In the genomic region with DNA sequence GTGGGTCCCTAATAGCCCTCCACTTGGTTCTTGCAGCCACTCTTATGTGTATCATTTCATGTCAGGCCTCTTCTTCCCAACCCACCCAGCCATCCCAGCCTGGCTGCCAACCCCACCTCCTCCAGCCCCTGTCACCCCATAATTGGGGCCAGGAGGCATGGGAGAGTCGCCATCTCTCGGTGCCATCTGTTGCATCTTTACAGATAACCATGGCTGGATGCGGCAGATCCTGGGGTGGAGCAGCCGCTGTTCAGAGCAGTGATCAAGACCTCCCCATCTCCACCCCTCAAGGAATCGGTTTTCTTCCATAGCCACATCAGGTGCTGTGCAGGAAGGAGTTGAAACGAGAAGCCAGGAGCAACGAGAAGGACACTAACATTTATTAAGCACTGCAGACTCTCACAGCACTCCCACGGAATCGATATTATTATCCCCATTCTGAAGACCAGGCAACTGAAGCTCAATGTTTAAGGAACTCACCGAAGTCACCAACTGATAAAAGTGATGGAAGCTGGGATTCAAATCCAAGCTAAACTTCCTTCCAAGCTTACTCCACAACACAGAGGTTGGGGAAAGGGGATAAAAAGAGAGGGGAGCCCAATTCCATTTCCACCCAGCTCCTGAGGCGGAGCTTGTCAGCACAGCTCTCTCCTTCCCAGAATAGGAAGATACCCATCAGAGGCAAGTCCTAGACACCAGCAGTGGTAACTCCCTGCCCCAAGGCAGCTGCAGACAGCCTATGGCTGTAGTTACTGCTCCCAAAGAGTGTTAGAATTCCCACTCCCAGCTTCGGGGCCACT, we compare ENCODE assay signal across 14 cellular contexts. TPM values are rescaled to one million over a fixed set of nuclear protein-coding genes. Genes with fewer than 3 reads are reported as not detected.
DNase-seq lines count a peak whose midpoint lies in the region; ATAC-seq and TF ChIP-seq lines count a peak whose summit lies in the region.
"Had no signal": no experiment of that assay in that cellular context is flagged by ENCODE, and none has a peak within 500 bp of the region (broad histone marks: within the 10 kb centered on the region; RNA-seq: fewer than 3 reads in every experiment).

No MANE protein-coding gene starts in this region.

- H3K27ac Mint-ChIP-seq in stimulated activated naive CD8-positive, alpha-beta T cell treated with anti-CD3 and anti-CD28 coated beads, Interleukin-15, Interleukin-2, amounts not matched to agents 100 ng/mL and 50 ng/mL, for 24 hours, result no peak overlapping the region
- H3K27ac Mint-ChIP-seq in T-helper 17 cell, result peak overlapping the region; percentile 88
- H3K27ac Mint-ChIP-seq in MCF 10A (ENCODE audit: low read depth, unreplicated experiment), result no peak overlapping the region

- DNase-seq in stimulated activated naive CD8-positive, alpha-beta T cell treated with anti-CD3 and anti-CD28 coated beads, Interleukin-15, Interleukin-2, amounts not matched to agents 100 U/mL and 50 U/mL, for 24 hours, result no peak
- DNase-seq in T-helper 17 cell (no peak), hepatocyte (ENCODE audit: low spot score) (no peak), WERI-Rb-1 (no peak), SK-N-DZ (ENCODE audit: low spot score) (no peak), MCF 10A (ENCODE audit: unreplicated experiment) (no peak)
- DNase-seq in effector CD8-positive, alpha-beta T cell (lab: John Stamatoyannopoulos, UW), result no peak
- DNase-seq: cerebellar nuclear complex, thyroid gland had no signal

- H3K27ac ChIP-seq in hepatocyte, result no peak overlapping the region
- no peak overlapping the region for H3K27ac ChIP-seq in WERI-Rb-1
- H3K27ac ChIP-seq: KMS-11 had no signal

- BruUV-seq in MCF 10A (replicated peaks; lab: Mats Ljungman, UMichigan), result no TSS peak

- peaks cover 16% of the 10 kb centered on the region for H3K36me3 Mint-ChIP-seq in stimulated activated naive CD8-positive, alpha-beta T cell treated with anti-CD3 and anti-CD28 coated beads, Interleukin-15, Interleukin-2, amounts not matched to agents 100 ng/mL and 50 ng/mL, for 24 hours (ENCODE audit: low read depth)
- H3K36me3 Mint-ChIP-seq in T-helper 17 cell (ENCODE audit: low read depth) (no peaks in the 10 kb centered on the region), MCF 10A (ENCODE audit: insufficient read depth, unreplicated experiment) (no peaks in the 10 kb centered on the region)

- H3K9me3 ChIP-seq in T-helper 17 cell (ENCODE audit: control insufficient read depth, low read length, poor library complexity, severe bottlenecking) (no peaks in the 10 kb centered on the region), hepatocyte (ENCODE audit: low read depth) (no peaks in the 10 kb centered on the region), WERI-Rb-1 (ENCODE audit: severe bottlenecking) (no peaks in the 10 kb centered on the region)
- H3K9me3 ChIP-seq: thyroid gland had no signal

- H3K27me3 ChIP-seq in hepatocyte (peaks cover 7% of the 10 kb centered on the region), WERI-Rb-1 (ENCODE audit: insufficient read depth, low read depth, severe bottlenecking) (peaks cover 20% of the 10 kb centered on the region)
- H3K27me3 ChIP-seq: thyroid gland had no signal

- WGBS in hepatocyte (ENCODE audit: low lambda C conversion rate, missing lambda C conversion rate), result 81% methylated on average over 12 of the region's 12 CpGs

- peaks cover 3% of the 10 kb centered on the region for H3K27me3 Mint-ChIP-seq in stimulated activated naive CD8-positive, alpha-beta T cell treated with anti-CD3 and anti-CD28 coated beads, Interleukin-15, Interleukin-2, amounts not matched to agents 100 ng/mL and 50 ng/mL, for 24 hours
- H3K27me3 Mint-ChIP-seq in T-helper 17 cell, result no peaks in the 10 kb centered on the region
- H3K27me3 Mint-ChIP-seq in MCF 10A (ENCODE audit: insufficient read depth, unreplicated experiment), result no peaks in the 10 kb centered on the region

- POLR2A ChIA-PET in MCF 10A (lab: Yijun Ruan, JAX), result interaction anchor here (0.9 kb wide), 1 partner anchor 186 kb away, joined by 3 read pairs; no protein-coding TSS in a partner anchor

- no peaks in the 10 kb centered on the region for H3K9me2 ChIP-seq in hepatocyte (replicated peaks; ENCODE audit: insufficient read depth)

- H2AFZ ChIP-seq in hepatocyte, result no peak overlapping the region

- no peak for ATAC-seq in stimulated activated naive CD8-positive, alpha-beta T cell treated with anti-CD3 and anti-CD28 coated beads, Interleukin-15, Interleukin-2, amounts not matched to agents 100 U/mL and 50 U/mL, for 24 hours
- no peak for ATAC-seq in T-helper 17 cell
- ATAC-seq: sciatic nerve had no signal

- H3K4me3 Mint-ChIP-seq in stimulated activated naive CD8-positive, alpha-beta T cell treated with anti-CD3 and anti-CD28 coated beads, Interleukin-15, Interleukin-2, amounts not matched to agents 100 ng/mL and 50 ng/mL, for 24 hours, result peak overlapping the region; percentile 95
- no peak overlapping the region for H3K4me3 Mint-ChIP-seq in T-helper 17 cell
- no peak overlapping the region for H3K4me3 Mint-ChIP-seq in MCF 10A (ENCODE audit: unreplicated experiment)

- H3K36me3 ChIP-seq in hepatocyte (replicated peaks; ENCODE audit: insufficient read depth, low read depth), result no peaks in the 10 kb centered on the region
- H3K36me3 ChIP-seq in WERI-Rb-1, result no peaks in the 10 kb centered on the region
- H3K36me3 ChIP-seq: thyroid gland had no signal

- peaks cover 5% of the 10 kb centered on the region for H3K4me1 ChIP-seq in hepatocyte (ENCODE audit: insufficient read depth)

- no peak overlapping the region for H3K4me3 ChIP-seq in hepatocyte
- H3K4me3 ChIP-seq in WERI-Rb-1 (ENCODE audit: low read depth, low read length), result no peak overlapping the region

- no peak for TF ChIP-seq CTCF in hepatocyte (IDR thresholded peaks at IDR 0.05; ENCODE audit: poor library complexity)
- TF ChIP-seq CTCF in WERI-Rb-1 (IDR thresholded peaks at IDR 0.05; ENCODE audit: low read depth, low read length), result no peak
- no peak for TF ChIP-seq CTCF in MCF 10A (IDR thresholded peaks at IDR 0.05; ENCODE audit: unreplicated experiment)

- peak overlapping the region; percentile 99 for H3K4me2 ChIP-seq in hepatocyte
- H3K4me2 ChIP-seq: KMS-11 had no signal

- H4K20me1 ChIP-seq in hepatocyte (ENCODE audit: insufficient read depth, poor library complexity, severe bottlenecking), result no peaks in the 10 kb centered on the region

- no peaks in the 10 kb centered on the region for H3K79me2 ChIP-seq in hepatocyte

- H3K4me1 Mint-ChIP-seq in stimulated activated naive CD8-positive, alpha-beta T cell treated with anti-CD3 and anti-CD28 coated beads, Interleukin-15, Interleukin-2, amounts not matched to agents 100 ng/mL and 50 ng/mL, for 24 hours (ENCODE audit: low read depth), result peaks cover 35% of the 10 kb centered on the region
- H3K4me1 Mint-ChIP-seq in T-helper 17 cell, result peaks cover 20% of the 10 kb centered on the region
- no peaks in the 10 kb centered on the region for H3K4me1 Mint-ChIP-seq in MCF 10A (ENCODE audit: insufficient read depth, unreplicated experiment)

- CTCF ChIA-PET in MCF 10A (lab: Yijun Ruan, JAX), result interaction anchor here (1.6 to 7.1 kb wide), 3 partner anchors 14 to 55 kb away, joined by 7 to 70 read pairs (median 32); no protein-coding TSS in a partner anchor

- H3K9me3 Mint-ChIP-seq in stimulated activated naive CD8-positive, alpha-beta T cell treated with anti-CD3 and anti-CD28 coated beads, Interleukin-15, Interleukin-2, amounts not matched to agents 100 ng/mL and 50 ng/mL, for 24 hours, result no peaks in the 10 kb centered on the region
- no peaks in the 10 kb centered on the region for H3K9me3 Mint-ChIP-seq in MCF 10A (ENCODE audit: unreplicated experiment)

- intact Hi-C loops in MCF 10A (cut with micrococcal nuclease), result no loop called here

RNA-seq across cellular contexts. Expression of gene SLC43A1, which starts 2.7 kb away (rescaled TPM):
- total RNA-seq in T-helper 17 cell (1 to 10 TPM; 7.8 to 8.0 TPM), hepatocyte (40.4 and 42.2 TPM in 2 replicates), MCF 10A (2022) (1.7 and 3.2 TPM in 2 replicates)
- 23.4 and 39.5 TPM in 2 replicates for polyA plus RNA-seq in hepatocyte
- 11.6 and 16.9 TPM in 2 replicates for polyA plus RNA-seq in SK-N-DZ (2014; cell fraction: cytosol; rRNA removed)
- 44.9 and 68.1 TPM in 2 replicates for polyA plus RNA-seq in SK-N-DZ (2014; cell fraction: nucleus; rRNA removed)

RNA-seq across cellular contexts. Expression of gene TIMM10, which starts 17.7 kb away (rescaled TPM):
- total RNA-seq in T-helper 17 cell (10 to 100 TPM; 17.0 to 19.1 TPM), hepatocyte (23.3 and 31.2 TPM in 2 replicates), MCF 10A (2022) (52.2 and 80.3 TPM in 2 replicates)
- 84.0 and 99.4 TPM in 2 replicates for polyA plus RNA-seq in hepatocyte
- 76.1 and 111 TPM in 2 replicates for polyA plus RNA-seq in SK-N-DZ (2014; cell fraction: cytosol; rRNA removed)
- polyA plus RNA-seq in SK-N-DZ (2014; cell fraction: nucleus; rRNA removed), result 36.7 and 53.3 TPM in 2 replicates

RNA-seq across cellular contexts. Expression of gene SMTNL1, which starts 24.5 kb away (rescaled TPM):
- not detected for total RNA-seq in T-helper 17 cell
- total RNA-seq in hepatocyte, result not detected in 2 replicates
- polyA plus RNA-seq in hepatocyte, result 0.19 TPM in 1 of 2 replicates, not detected in the other
- polyA plus RNA-seq in SK-N-DZ (2014; cell fraction: cytosol; rRNA removed), result 0.12 and 0.16 TPM in 2 replicates
- 0.50 and 0.64 TPM in 2 replicates for polyA plus RNA-seq in SK-N-DZ (2014; cell fraction: nucleus; rRNA removed)
- total RNA-seq in MCF 10A (2022), result not detected in 2 replicates
- total RNA-seq: fibroblast of lung, mucosa of gallbladder, sciatic nerve, thyroid gland had no signal
- polyA plus RNA-seq: fibroblast of lung had no signal

RNA-seq across cellular contexts. Expression of gene RTN4RL2, which starts 52.5 kb away (rescaled TPM):
- total RNA-seq in T-helper 17 cell (under 1 TPM in 1 of 2 donors, not detected in 1; 0.23 TPM), hepatocyte (1.4 and 2.4 TPM in 2 replicates), MCF 10A (2022) (2.0 and 3.2 TPM in 2 replicates)
- polyA plus RNA-seq in hepatocyte, result 5.8 and 10.6 TPM in 2 replicates
- 8.5 and 10.4 TPM in 2 replicates for polyA plus RNA-seq in SK-N-DZ (2014; cell fraction: cytosol; rRNA removed)
- 1.5 and 3.7 TPM in 2 replicates for polyA plus RNA-seq in SK-N-DZ (2014; cell fraction: nucleus; rRNA removed)

RNA-seq across cellular contexts. Expression of gene UBE2L6, which starts 54.6 kb away (rescaled TPM):
- 10 to 100 TPM; 58.9 to 64.1 TPM for total RNA-seq in T-helper 17 cell
- 40.6 and 45.7 TPM in 2 replicates for total RNA-seq in hepatocyte
- 109 and 113 TPM in 2 replicates for polyA plus RNA-seq in hepatocyte
- 47.7 and 47.8 TPM in 2 replicates for polyA plus RNA-seq in SK-N-DZ (2014; cell fraction: cytosol; rRNA removed)
- polyA plus RNA-seq in SK-N-DZ (2014; cell fraction: nucleus; rRNA removed), result 17.3 and 21.4 TPM in 2 replicates
- total RNA-seq in MCF 10A (2022), result 17.0 and 17.3 TPM in 2 replicates
